ENCODE assay signal across 1 cellular context in genomic region chr18:35880788-35881455, GRCh38.
TF ChIP-seq lines count a peak whose summit lies in the region.

No MANE protein-coding gene starts in this region.

TF ChIP-seq in K562, 482 proteins besides CTCF, POLR2A, EP300 and RAD21 (continued from another document and continues in another):
- TF ChIP-seq ZBTB43 (CRISPR knock-in tag; IDR thresholded peaks at IDR 0.05) = no peak
- TF ChIP-seq IRF9 (tag; IDR thresholded peaks at IDR 0.05) = peak; percentile 96
- TF ChIP-seq ZBTB11 (CRISPR knock-in tag; IDR thresholded peaks at IDR 0.05) = 0 out of 6 replicates have a peak, but pooled peaks of 1 of the 3 experiments have one; percentile 20
- TF ChIP-seq CTBP1 (IDR thresholded peaks at IDR 0.05; ENCODE audit: borderline replicate concordance) = no peak
- peak; percentile 57 for TF ChIP-seq NFE2L1 (tag; IDR thresholded peaks at IDR 0.05; ENCODE audit: borderline replicate concordance, low read depth)
- no peak for TF ChIP-seq BHLHE40 (IDR thresholded peaks at IDR 0.05; ENCODE audit: low read length)
- no peak for TF ChIP-seq THRAP3 (IDR thresholded peaks at IDR 0.05; ENCODE audit: borderline replicate concordance)
- TF ChIP-seq EZH2 (IDR thresholded peaks at IDR 0.05; ENCODE audit: borderline replicate concordance, low read depth, low read length) = no peak
- TF ChIP-seq BACH1 (tag; IDR thresholded peaks at IDR 0.05) = peak; percentile 81
- TF ChIP-seq ETV1 (tag; conservative IDR thresholded peaks at IDR 0.05; ENCODE audit: low read depth) = peak; percentile 65
- TF ChIP-seq RBM14 (IDR thresholded peaks at IDR 0.05; ENCODE audit: borderline replicate concordance, insufficient read depth, low read depth, low read length) = no peak
- TF ChIP-seq PRDM10 (IDR thresholded peaks at IDR 0.05; ENCODE audit: partially characterized antibody) = no peak
- TF ChIP-seq GTF3C2 (IDR thresholded peaks at IDR 0.05; ENCODE audit: borderline replicate concordance, extremely low read depth, insufficient read length) = no peak
- no peak for TF ChIP-seq NR2F6 (CRISPR knock-in tag; IDR thresholded peaks at IDR 0.05)
- no peak for TF ChIP-seq GTF2F1 (IDR thresholded peaks at IDR 0.05; ENCODE audit: low read depth, low read length)
- TF ChIP-seq KDM1A (IDR thresholded peaks at IDR 0.05) = no peak
- TF ChIP-seq ZNF239 (CRISPR knock-in tag; IDR thresholded peaks at IDR 0.05) = peak; percentile 74
- no peak for TF ChIP-seq TCF15 (CRISPR knock-in tag; IDR thresholded peaks at IDR 0.05)
- 0 out of 2 replicates have a peak, but pooled peaks have one; percentile 17 for TF ChIP-seq KLF1 (tag; IDR thresholded peaks at IDR 0.05)
- TF ChIP-seq RUNX1 (IDR thresholded peaks at IDR 0.05; ENCODE audit: low read depth) = no peak
- no peak for TF ChIP-seq KDM5B (IDR thresholded peaks at IDR 0.05; ENCODE audit: insufficient replicate concordance, low read depth, low read length)
- no peak for TF ChIP-seq GATAD2A (IDR thresholded peaks at IDR 0.05)
- TF ChIP-seq ZNF263 (CRISPR knock-in tag; IDR thresholded peaks at IDR 0.05; ENCODE audit: borderline replicate concordance) = no peak
- TF ChIP-seq ZNF609 (CRISPR knock-in tag; IDR thresholded peaks at IDR 0.05; ENCODE audit: borderline replicate concordance) = no peak
- no peak for TF ChIP-seq MCM3 (IDR thresholded peaks at IDR 0.05)
- TF ChIP-seq EHMT2 (IDR thresholded peaks at IDR 0.05) = no peak
- TF ChIP-seq ZKSCAN1 (IDR thresholded peaks at IDR 0.05; ENCODE audit: low read depth, low read length) = no peak
- peak; percentile 92 for TF ChIP-seq ZNF583 (CRISPR knock-in tag; IDR thresholded peaks at IDR 0.05)
- no peak for TF ChIP-seq PHF8 (IDR thresholded peaks at IDR 0.05; ENCODE audit: borderline replicate concordance, low read length)
- TF ChIP-seq ZNF324 (CRISPR knock-in tag; IDR thresholded peaks at IDR 0.05) = no peak
- TF ChIP-seq PCBP1 (IDR thresholded peaks at IDR 0.05; ENCODE audit: low read depth, low read length, poor library complexity, severe bottlenecking) = no peak
- TF ChIP-seq ZNF668 (CRISPR knock-in tag; IDR thresholded peaks at IDR 0.05) = peak; percentile 93
- TF ChIP-seq NR2C1 (IDR thresholded peaks at IDR 0.05) = no peak
- peak; percentile 90 for TF ChIP-seq NR2C1 (tag; IDR thresholded peaks at IDR 0.05)
- TF ChIP-seq ZBTB9 (CRISPR knock-in tag; IDR thresholded peaks at IDR 0.05) = no peak
- no peak for TF ChIP-seq NUFIP1 (IDR thresholded peaks at IDR 0.05; ENCODE audit: partially characterized antibody)
- TF ChIP-seq ZNF589 (CRISPR knock-in tag; IDR thresholded peaks at IDR 0.05; ENCODE audit: low read depth) = no peak
- TF ChIP-seq ZNF778 (CRISPR knock-in tag; IDR thresholded peaks at IDR 0.05) = no peak
- no peak for TF ChIP-seq ZC3H4 (CRISPR knock-in tag; IDR thresholded peaks at IDR 0.05; ENCODE audit: borderline replicate concordance)
